In genomic region chr12:49548822-49549648, GRCh38 we compare ENCODE assay signal across 8 cellular contexts. TPM values are rescaled to one million over a fixed set of nuclear protein-coding genes. Genes with fewer than 3 reads are reported as not detected.
DNase-seq lines count a peak whose midpoint lies in the region; ATAC-seq and TF ChIP-seq lines count a peak whose summit lies in the region.

No MANE protein-coding gene starts in this region.

- WGBS in testis, 2 donors: 0 to 17% methylated on average over 2 to 66 of the region's 70 CpGs

- H3K27me3 ChIP-seq in kidney epithelial cell (ENCODE audit: control insufficient read depth, insufficient read depth, low read length): peaks cover 61% of the 10 kb centered on the region
- H3K27me3 ChIP-seq in testis: no peaks in the 10 kb centered on the region

- no peak overlapping the region for H3K27ac Mint-ChIP-seq in type B pancreatic cell

- H3K9me3 ChIP-seq in testis: no peaks in the 10 kb centered on the region

- H3K36me3 ChIP-seq in kidney epithelial cell (ENCODE audit: control insufficient read depth, insufficient read depth, low read length): no peaks in the 10 kb centered on the region
- no peaks in the 10 kb centered on the region for H3K36me3 ChIP-seq in testis (ENCODE audit: low read depth, missing control alignments)

- ATAC-seq in GM19467 (IDR thresholded peaks at IDR 0.05; ENCODE audit: unreplicated experiment): no peak
- ATAC-seq in HG03108 (IDR thresholded peaks at IDR 0.05; ENCODE audit: unreplicated experiment): no peak

- intact Hi-C loops in testis (cut with DNase I; ENCODE audit: low total_unique reads): no loop called here

- no peaks in the 10 kb centered on the region for H3K36me3 Mint-ChIP-seq in type B pancreatic cell

- H3K27me3 Mint-ChIP-seq in type B pancreatic cell: peaks cover 71% of the 10 kb centered on the region

- peak; percentile 45 for TF ChIP-seq CTCF in kidney epithelial cell (IDR thresholded peaks at IDR 0.05; ENCODE audit: insufficient read depth, low read length, poor library complexity, severe bottlenecking)
- peak in 1 of 3 experiments; percentile 20 for TF ChIP-seq CTCF in testis (IDR thresholded peaks at IDR 0.05)
- no peak for TF ChIP-seq CTCF in type B pancreatic cell (conservative IDR thresholded peaks at IDR 0.05)

- H3K4me1 ChIP-seq in testis: peaks cover 4% of the 10 kb centered on the region

- H3K9me3 Mint-ChIP-seq in type B pancreatic cell: no peaks in the 10 kb centered on the region

- H3K4me3 ChIP-seq in kidney epithelial cell (ENCODE audit: low read depth, low read length): no peak overlapping the region
- peak overlapping the region; percentile 27 to 31 for H3K4me3 ChIP-seq in testis

- peaks cover 6% of the 10 kb centered on the region for H3K4me1 Mint-ChIP-seq in type B pancreatic cell (ENCODE audit: unreplicated experiment)

- no peak overlapping the region for H3K4me3 Mint-ChIP-seq in type B pancreatic cell

- DNase-seq in activated T-cell treated with anti-CD3 and anti-CD28 coated beads for 1 hour (ENCODE audit: low read depth) (peak; percentile 17), activated T-cell treated with anti-CD3 and anti-CD28 coated beads for 4 hours (no peak), astrocyte of the hippocampus (ENCODE audit: low read depth, low spot score) (peak; percentile 53), kidney epithelial cell (ENCODE audit: low read depth) (no peak), testis (peak; percentile 31), type B pancreatic cell (ENCODE audit: extremely low spot score, unreplicated experiment) (no peak)

- no peak overlapping the region for H3K27ac ChIP-seq in testis

- TF ChIP-seq POLR2A in testis (IDR thresholded peaks at IDR 0.05): no peak

RNA-seq across cellular contexts. Expression of gene KCNH3, which starts 10.2 kb away (rescaled TPM):
- total RNA-seq in kidney epithelial cell: 0.21 and 0.41 TPM in 2 replicates
- 1 to 10 TPM; 4.5 to 8.3 TPM for total RNA-seq in testis
- 4.5 TPM for polyA plus RNA-seq in testis (ENCODE audit: insufficient read depth, low read depth, low replicate concordance)
- 0.72 and 1.8 TPM in 2 replicates for total RNA-seq in type B pancreatic cell (ENCODE audit: low replicate concordance)

RNA-seq across cellular contexts. Expression of gene MCRS1, which starts 18.9 kb away (rescaled TPM):
- total RNA-seq in kidney epithelial cell (76.3 and 79.7 TPM in 2 replicates), testis (100 to 1,000 TPM in 1 of 2 donors, 10 to 100 TPM in 1; 95.8 to 105 TPM), type B pancreatic cell (ENCODE audit: low replicate concordance) (60.6 and 61.8 TPM in 2 replicates)
- polyA plus RNA-seq in testis (ENCODE audit: insufficient read depth, low read depth, low replicate concordance): 104 TPM

RNA-seq across cellular contexts. Expression of gene FAM186B, which starts 56.4 kb away (rescaled TPM):
- total RNA-seq in kidney epithelial cell: 0.14 and 0.21 TPM in 2 replicates
- total RNA-seq in testis: 10 to 100 TPM; 54.9 to 68.6 TPM
- 178 TPM for polyA plus RNA-seq in testis (ENCODE audit: insufficient read depth, low read depth, low replicate concordance)
- total RNA-seq in type B pancreatic cell (ENCODE audit: low replicate concordance): 0.14 and 0.21 TPM in 2 replicates

Comparison
In these comparisons a context has a peak if more than half of its experiments do, and no peak if none do; other contexts are left out.
1. DNase-seq: peak in activated T-cell treated with anti-CD3 and anti-CD28 coated beads for 1 hour (single experiment), astrocyte of the hippocampus (single experiment) and testis (single experiment); none in activated T-cell treated with anti-CD3 and anti-CD28 coated beads for 4 hours (single experiment), kidney epithelial cell (single experiment) and type B pancreatic cell (single experiment).
2. RNA of gene FAM186B, which starts 56.4 kb away (total RNA-seq): 54.9 to 68.6 TPM in testis; 0.14 to 0.21 TPM in kidney epithelial cell and 0.14 to 0.21 TPM in type B pancreatic cell; every median in the first group is over 10 times any median in the second.